Comparison of ENCODE assay signal across 16 cellular contexts in the genomic region with DNA sequence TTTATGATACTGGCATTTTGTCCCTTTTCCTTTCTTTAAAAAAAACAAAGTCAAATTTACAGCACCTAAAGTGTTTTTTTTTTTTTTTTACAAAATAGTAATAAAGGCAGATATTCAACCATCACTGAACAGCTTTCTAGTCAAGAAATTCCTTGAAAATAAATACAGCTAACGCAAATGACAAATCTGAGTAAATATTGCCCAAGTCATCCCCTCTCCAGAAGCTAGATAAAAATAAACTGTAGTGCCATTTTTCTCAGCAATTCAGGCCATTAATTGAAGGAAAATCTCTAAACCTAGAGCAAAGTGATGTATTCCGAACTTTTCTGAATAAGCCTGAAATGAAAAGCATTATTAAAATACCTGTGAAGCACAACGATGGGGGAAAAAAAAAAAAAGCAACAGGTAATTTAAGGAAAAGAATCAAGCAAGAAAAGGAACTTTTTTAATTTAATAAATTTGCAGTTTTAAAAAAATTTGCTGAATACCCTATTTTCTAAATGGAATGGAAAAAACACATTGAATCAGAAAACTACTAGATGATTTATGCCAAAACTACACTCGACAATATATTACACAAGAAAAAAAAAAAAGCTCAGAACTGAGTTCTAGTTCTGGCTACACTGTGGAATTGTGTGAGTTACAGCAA. TPM values are rescaled to one million over a fixed set of nuclear protein-coding genes. Genes with fewer than 3 reads are reported as not detected.
DNase-seq lines count a peak whose midpoint lies in the region; ATAC-seq and TF ChIP-seq lines count a peak whose summit lies in the region.
"Had no signal": no experiment of that assay in that cellular context is flagged by ENCODE, and none has a peak within 500 bp of the region (broad histone marks: within the 10 kb centered on the region; RNA-seq: fewer than 3 reads in every experiment).

No MANE protein-coding gene starts in this region.

- H3K27ac Mint-ChIP-seq in Caco-2 (ENCODE audit: unreplicated experiment) (no peak overlapping the region), brain (peak overlapping the region in 2 of 5 experiments; percentile 17 to 62)
- H3K27ac Mint-ChIP-seq in natural killer cell treated with Interleukin-12 subunit alpha and Interleukin-12 subunit beta and Interleukin-15 and Interleukin-18, amount 100 ng/mL, for 72 hours, result no peak overlapping the region

- H3K4me1 ChIP-seq in Caco-2 (peaks cover 47% of the 10 kb centered on the region), right cardiac atrium (ENCODE audit: control insufficient read depth, insufficient read depth, low read length) (peaks cover 6% of the 10 kb centered on the region)

- H3K36me3 Mint-ChIP-seq in Caco-2 (ENCODE audit: insufficient read depth, unreplicated experiment), result peaks cover 82% of the 10 kb centered on the region
- H3K36me3 Mint-ChIP-seq in brain, result peaks cover 96% of the 10 kb centered on the region
- H3K36me3 Mint-ChIP-seq in natural killer cell treated with Interleukin-12 subunit alpha and Interleukin-12 subunit beta and Interleukin-15 and Interleukin-18, amount 100 ng/mL, for 72 hours, result peaks cover 35% of the 10 kb centered on the region

- no peak for ATAC-seq in natural killer cell treated with Interleukin-12 subunit alpha and Interleukin-12 subunit beta and Interleukin-15 and Interleukin-18, amount 100 ng/mL, for 72 hours
- ATAC-seq in right cardiac atrium, result no peak
- ATAC-seq: SK-N-SH treated with all-trans-retinoic acid at 6 μM for 48 hours had no signal

- H3K4me1 Mint-ChIP-seq in Caco-2 (ENCODE audit: low read depth, unreplicated experiment), result peaks cover 41% of the 10 kb centered on the region
- peaks cover 90% of the 10 kb centered on the region for H3K4me1 Mint-ChIP-seq in brain
- peaks cover 67 to 84% of the 10 kb centered on the region in 2 donors for H3K4me1 Mint-ChIP-seq in natural killer cell treated with Interleukin-12 subunit alpha and Interleukin-12 subunit beta and Interleukin-15 and Interleukin-18, amount 100 ng/mL, for 72 hours (ENCODE audit: low read depth in 2 of 2)

- 76% methylated on average over 4 of the region's 4 CpGs for WGBS in right cardiac atrium

- H3K4me3 Mint-ChIP-seq in Caco-2 (ENCODE audit: unreplicated experiment) (peak overlapping the region; percentile 12), brain (peak overlapping the region; percentile 8 to 84 (median 43))
- peak overlapping the region; percentile 32 for H3K4me3 Mint-ChIP-seq in natural killer cell treated with Interleukin-12 subunit alpha and Interleukin-12 subunit beta and Interleukin-15 and Interleukin-18, amount 100 ng/mL, for 72 hours

- H3K27me3 ChIP-seq in Caco-2 (replicated peaks; ENCODE audit: control insufficient read depth, insufficient read depth, low read length), result no peaks in the 10 kb centered on the region
- no peaks in the 10 kb centered on the region for H3K27me3 ChIP-seq in right cardiac atrium (ENCODE audit: control insufficient read depth, insufficient read depth)
- H3K27me3 ChIP-seq: uterus had no signal

- no peak for TF ChIP-seq CTCF in Caco-2 (IDR thresholded peaks at IDR 0.05; ENCODE audit: insufficient read depth in 1 of 2, low read depth in 1 of 2, low read length in 1 of 2, severe bottlenecking in 1 of 2, unreplicated experiment in 1 of 2)
- TF ChIP-seq CTCF in NB4 (IDR thresholded peaks at IDR 0.05; ENCODE audit: low read depth, low read length), result no peak
- no peak for TF ChIP-seq CTCF in brain (conservative IDR thresholded peaks at IDR 0.05)
- no peak for TF ChIP-seq CTCF in GM10266 (IDR thresholded peaks at IDR 0.05; ENCODE audit: control insufficient read depth, insufficient read depth, low read depth, missing control alignments)

- H3K27me3 Mint-ChIP-seq in Caco-2 (ENCODE audit: insufficient read depth, unreplicated experiment), result no peaks in the 10 kb centered on the region
- H3K27me3 Mint-ChIP-seq in brain, result peaks cover 10% of the 10 kb centered on the region
- H3K27me3 Mint-ChIP-seq in natural killer cell treated with Interleukin-12 subunit alpha and Interleukin-12 subunit beta and Interleukin-15 and Interleukin-18, amount 100 ng/mL, for 72 hours, result no peaks in the 10 kb centered on the region

- POLR2A ChIA-PET in Caco-2 (lab: Charles Lee), result no interaction called here

- intact Hi-C loops in Caco-2 (cut with micrococcal nuclease; ENCODE audit: unreplicated experiment) (no loop called here), right cardiac atrium (cut with DNase I) (no loop called here)

- no TSS peak for BruUV-seq in Caco-2 (replicated peaks; lab: Mats Ljungman, UMichigan)

- H3K4me3 ChIP-seq in Caco-2 (ENCODE audit: low read depth, low read length) (no peak overlapping the region), NB4 (ENCODE audit: low read depth, low read length) (peak overlapping the region; percentile 8), right cardiac atrium (ENCODE audit: low read length) (no peak overlapping the region)
- H3K4me3 ChIP-seq: skin epidermis, uterus had no signal

- H3K9me3 ChIP-seq in Caco-2, result no peaks in the 10 kb centered on the region
- H3K9me3 ChIP-seq in right cardiac atrium (ENCODE audit: control insufficient read depth, low read length), result no peaks in the 10 kb centered on the region

- TF ChIP-seq POLR2A in NB4 (IDR thresholded peaks at IDR 0.05; ENCODE audit: extremely low read depth, insufficient read length), result no peak

- no peaks in the 10 kb centered on the region for H3K9me3 Mint-ChIP-seq in Caco-2 (ENCODE audit: unreplicated experiment)
- peaks cover 23 to 48% (median 37%) of the 10 kb centered on the region in 5 experiments for H3K9me3 Mint-ChIP-seq in brain
- H3K9me3 Mint-ChIP-seq in natural killer cell treated with Interleukin-12 subunit alpha and Interleukin-12 subunit beta and Interleukin-15 and Interleukin-18, amount 100 ng/mL, for 72 hours, result no peaks in the 10 kb centered on the region

- H3K36me3 ChIP-seq in Caco-2 (ENCODE audit: control insufficient read depth, insufficient read depth, low read length), result peaks cover 5% of the 10 kb centered on the region

- no peak overlapping the region for H3K27ac ChIP-seq in right cardiac atrium (ENCODE audit: low read length)
- H3K27ac ChIP-seq: KMS-11, skin epidermis had no signal

- no peak for DNase-seq in Caco-2
- DNase-seq in NB4 (ENCODE audit: low read depth), result no peak
- no peak for DNase-seq in natural killer cell treated with Interleukin-12 subunit alpha and Interleukin-12 subunit beta and Interleukin-15 and Interleukin-18, amount 100 ng/mL, for 72 hours (ENCODE audit: low spot score)
- no peak for DNase-seq in NCI-H524 (lab: John Stamatoyannopoulos, UW)
- no peak for DNase-seq in right cardiac atrium
- no peak for DNase-seq in GM10266 (ENCODE audit: extremely low spot score)
- DNase-seq: central memory CD4-positive, alpha-beta T cell; H7; NCI-H1436; NCI-H345; stimulated activated naive CD4-positive, alpha-beta T cell treated with Interleukin-2 at 50 U/mL for 16 hours; uterus had no signal

- CTCF ChIA-PET in Caco-2 (lab: Charles Lee), result interaction anchor here (0.7 kb wide), 1 partner anchor 68 kb away, joined by 4 read pairs; no protein-coding TSS in a partner anchor

RNA-seq across cellular contexts. Expression of gene SP3, which starts 6.9 kb away (rescaled TPM):
- 108 and 111 TPM in 2 replicates for total RNA-seq in Caco-2 (2022)
- polyA plus RNA-seq in brain (ENCODE audit: insufficient read depth, low read depth, low replicate concordance), result 21.2 TPM
- total RNA-seq in natural killer cell treated with Interleukin-12 subunit alpha and Interleukin-12 subunit beta and Interleukin-15 and Interleukin-18, amount 100 ng/mL, for 72 hours, result 10 to 100 TPM; 89.5 to 99.5 TPM
- total RNA-seq in right cardiac atrium, result 10 to 100 TPM; 44.8 to 52.2 (median 49.0) TPM
- 14.9 TPM for polyA plus RNA-seq in right cardiac atrium
